11 cellular contexts compared by ENCODE assay signal in genomic region chr5:125575561-125576504, GRCh38.
DNase-seq lines count a peak whose midpoint lies in the region; ATAC-seq lines count a peak whose summit lies in the region.
"Had no signal": no experiment of that assay in that cellular context is flagged by ENCODE, and none has a peak within 500 bp of the region (broad histone marks: within the 10 kb centered on the region; RNA-seq: fewer than 3 reads in every experiment).

No MANE protein-coding gene starts in this region.

- no peaks in the 10 kb centered on the region for H3K4me1 ChIP-seq in iPS DF 6.9 (ENCODE audit: control insufficient read depth, insufficient read depth, low read length)

- ATAC-seq in GM19467 (IDR thresholded peaks at IDR 0.05; ENCODE audit: unreplicated experiment) (no peak), Right ventricle myocardium inferior (no peak)
- ATAC-seq: activated CD4-positive, CD25-positive, alpha-beta regulatory T cell treated with anti-CD3 and anti-CD28 coated beads, Interleukin-2, amount 50 U/mL, for 24 hours; lower lobe of right lung had no signal

- no peak overlapping the region for H3K4me3 ChIP-seq in iPS DF 6.9 (ENCODE audit: low read length)
- H3K4me3 ChIP-seq: lower lobe of right lung had no signal

- DNase-seq in DMS79 treated with DMSO at 0.1 percent for 48 hours (lab: John Stamatoyannopoulos, UW) (peak; percentile 23), DMS79 (lab: John Stamatoyannopoulos, UW) (no peak), SK-MEL-5 (ENCODE audit: low read depth, low spot score) (peak; percentile 27), iPS DF 6.9 (ENCODE audit: low read depth, low spot score) (peak; percentile 4), Right ventricle myocardium inferior (ENCODE audit: missing footprints) (no peak), SIG-M5 treated with dmso at 0.1 percent for 504 hours (lab: John Stamatoyannopoulos, UW; ENCODE audit: unreplicated experiment) (no peak)
- DNase-seq: lower lobe of right lung had no signal

- no CpG with 5 or more reads among the region's 7 CpGs for WGBS in iPS DF 6.9 (ENCODE audit: insufficient coverage, insufficient read length)

- intact Hi-C loops in Right ventricle myocardium inferior (cut with DNase I): no loop called here

- no peak overlapping the region for H3K27ac ChIP-seq in iPS DF 6.9 (ENCODE audit: low read length)
- peak overlapping the region; percentile 79 for H3K27ac ChIP-seq in temporal lobe (ENCODE audit: low read depth, low read length)
- H3K27ac ChIP-seq: 22Rv1, lower lobe of right lung had no signal

- H3K36me3 ChIP-seq in iPS DF 6.9 (ENCODE audit: control insufficient read depth, insufficient read depth, low read length): no peaks in the 10 kb centered on the region
- H3K36me3 ChIP-seq: lower lobe of right lung had no signal

- H3K27me3 ChIP-seq in iPS DF 6.9 (ENCODE audit: control insufficient read depth, insufficient read depth, low read length): no peaks in the 10 kb centered on the region

- no peaks in the 10 kb centered on the region for H3K9me3 ChIP-seq in iPS DF 6.9 (ENCODE audit: control insufficient read depth, insufficient read depth, low read length)
- H3K9me3 ChIP-seq: lower lobe of right lung had no signal

- in situ Hi-C loops in SK-MEL-5 (cut with HindIII; ENCODE audit: low pct_unique_long_range_greater_than_20kb, low sequenced_read_pairs): no loop called here

Comparison
In these comparisons a context has a peak if more than half of its experiments do, and no peak if none do; other contexts are left out.
1. DNase-seq: peak in DMS79 treated with DMSO at 0.1 percent for 48 hours (single experiment), SK-MEL-5 (single experiment) and iPS DF 6.9 (single experiment); none in DMS79 (single experiment), Right ventricle myocardium inferior (single experiment) and SIG-M5 treated with dmso at 0.1 percent for 504 hours (single experiment).